ENCODE assay signal across 11 cellular contexts in genomic region chr11:116960916-116961315, GRCh38.
DNase-seq lines count a peak whose midpoint lies in the region; ATAC-seq and TF ChIP-seq lines count a peak whose summit lies in the region.
"Had no signal": no experiment of that assay in that cellular context is flagged by ENCODE, and none has a peak within 500 bp of the region (broad histone marks: within the 10 kb centered on the region; RNA-seq: fewer than 3 reads in every experiment).

No MANE protein-coding gene starts in this region.

- no peak overlapping the region for H3K4me3 ChIP-seq in breast epithelium
- H3K4me3 ChIP-seq in left lung, result no peak overlapping the region
- no peak overlapping the region for H3K4me3 ChIP-seq in effector memory CD4-positive, alpha-beta T cell (ENCODE audit: insufficient read depth, low read depth, low read length, poor library complexity, severe bottlenecking)

- intact Hi-C loops in breast epithelium (cut with DNase I; ENCODE audit: low total_unique reads) (no loop called here), left lung (cut with DNase I) (no loop called here)

- no peak overlapping the region for H3K27ac Mint-ChIP-seq in stimulated activated naive B cell treated with anti-CD40 and anti-IgM and Interleukin-4, amounts not matched to agents 10 μg/mL and 1 μg/mL and 100 μg/mL, for 72 hours
- H3K27ac Mint-ChIP-seq: activated CD4-positive, alpha-beta T cell treated with anti-CD3 and anti-CD28 coated beads, Interleukin-2, amount 10 ng/mL, durations not matched to agents 24 days and 14 days; natural killer cell had no signal

- peak; percentile 71 for DNase-seq in ACHN
- peak; percentile 93 for DNase-seq in HT1080 (ENCODE audit: low read depth)
- DNase-seq in breast epithelium (ENCODE audit: low spot score in 2 of 2), result peak in 1 of 2 donors; percentile 72
- no peak for DNase-seq in left lung
- DNase-seq in NCI-H187 treated with DMSO at 0.1 percent for 48 hours (lab: John Stamatoyannopoulos, UW), result no peak
- DNase-seq in stimulated activated naive B cell treated with anti-CD40 and anti-IgM and Interleukin-4, amounts not matched to agents 10 μg/mL and 1 μg/mL and 100 μg/mL, for 72 hours, result no peak
- no peak for DNase-seq in effector memory CD4-positive, alpha-beta T cell
- DNase-seq: activated CD4-positive, alpha-beta T cell treated with anti-CD3 and anti-CD28 coated beads, Interleukin-2, amount 10 ng/mL, durations not matched to agents 24 days and 14 days; natural killer cell had no signal

- ATAC-seq in left lung (peak; percentile 81), HG03460 (IDR thresholded peaks at IDR 0.05; ENCODE audit: unreplicated experiment) (no peak)
- no peak for ATAC-seq in stimulated activated naive B cell treated with anti-CD40 and anti-IgM and Interleukin-4, amounts not matched to agents 10 μg/mL and 1 μg/mL and 100 μg/mL, for 72 hours (replicated peaks)
- ATAC-seq: natural killer cell had no signal

- H3K27ac ChIP-seq in breast epithelium (peak overlapping the region; percentile 11 to 46), left lung (no peak overlapping the region)
- H3K27ac ChIP-seq in effector memory CD4-positive, alpha-beta T cell (ENCODE audit: insufficient read depth, low read length, poor library complexity, severe bottlenecking), result no peak overlapping the region
- H3K27ac ChIP-seq: C4-2B had no signal

- H3K27me3 ChIP-seq in breast epithelium, result no peaks in the 10 kb centered on the region
- H3K27me3 ChIP-seq in left lung, result no peaks in the 10 kb centered on the region
- H3K27me3 ChIP-seq in effector memory CD4-positive, alpha-beta T cell (replicated peaks; ENCODE audit: control insufficient read depth, insufficient read depth, low read length, poor library complexity, severe bottlenecking), result no peaks in the 10 kb centered on the region

- no peaks in the 10 kb centered on the region for H3K27me3 Mint-ChIP-seq in stimulated activated naive B cell treated with anti-CD40 and anti-IgM and Interleukin-4, amounts not matched to agents 10 μg/mL and 1 μg/mL and 100 μg/mL, for 72 hours
- H3K27me3 Mint-ChIP-seq: activated CD4-positive, alpha-beta T cell treated with anti-CD3 and anti-CD28 coated beads, Interleukin-2, amount 10 ng/mL, durations not matched to agents 24 days and 14 days had no signal

- H3K36me3 Mint-ChIP-seq in stimulated activated naive B cell treated with anti-CD40 and anti-IgM and Interleukin-4, amounts not matched to agents 10 μg/mL and 1 μg/mL and 100 μg/mL, for 72 hours, result peaks cover 9% of the 10 kb centered on the region in 2 donors
- H3K36me3 Mint-ChIP-seq: natural killer cell had no signal

- TF ChIP-seq POLR2A in breast epithelium (IDR thresholded peaks at IDR 0.05), result no peak

- peaks cover 28 to 54% of the 10 kb centered on the region in 2 donors for H3K4me1 Mint-ChIP-seq in stimulated activated naive B cell treated with anti-CD40 and anti-IgM and Interleukin-4, amounts not matched to agents 10 μg/mL and 1 μg/mL and 100 μg/mL, for 72 hours

- H3K9me3 ChIP-seq in breast epithelium (no peaks in the 10 kb centered on the region), left lung (no peaks in the 10 kb centered on the region)
- no peaks in the 10 kb centered on the region for H3K9me3 ChIP-seq in effector memory CD4-positive, alpha-beta T cell (ENCODE audit: control insufficient read depth, low read length)

- H3K36me3 ChIP-seq in breast epithelium (no peaks in the 10 kb centered on the region), left lung (peaks cover 0 to 8% of the 10 kb centered on the region in 2 donors)
- no peaks in the 10 kb centered on the region for H3K36me3 ChIP-seq in effector memory CD4-positive, alpha-beta T cell (ENCODE audit: control insufficient read depth, insufficient read depth, low read length)

- TF ChIP-seq CTCF in breast epithelium (IDR thresholded peaks at IDR 0.05) (no peak), left lung (IDR thresholded peaks at IDR 0.05) (no peak)

- in situ Hi-C loops in ACHN (cut with HindIII; ENCODE audit: low pct_ligation_motif_present, low pct_unique_long_range_greater_than_20kb, low sequenced_read_pairs), result no loop called here

- H3K9me3 Mint-ChIP-seq in stimulated activated naive B cell treated with anti-CD40 and anti-IgM and Interleukin-4, amounts not matched to agents 10 μg/mL and 1 μg/mL and 100 μg/mL, for 72 hours, result no peaks in the 10 kb centered on the region
- H3K9me3 Mint-ChIP-seq: activated CD4-positive, alpha-beta T cell treated with anti-CD3 and anti-CD28 coated beads, Interleukin-2, amount 10 ng/mL, durations not matched to agents 24 days and 14 days; natural killer cell had no signal

- H3K4me1 ChIP-seq in breast epithelium (peaks cover 3 to 9% of the 10 kb centered on the region in 2 donors), left lung (peaks cover 8 to 11% of the 10 kb centered on the region in 2 donors)
- peaks cover 5% of the 10 kb centered on the region for H3K4me1 ChIP-seq in effector memory CD4-positive, alpha-beta T cell (ENCODE audit: control insufficient read depth, insufficient read depth, low read length, poor library complexity, severe bottlenecking)

- no peak overlapping the region for H3K4me3 Mint-ChIP-seq in stimulated activated naive B cell treated with anti-CD40 and anti-IgM and Interleukin-4, amounts not matched to agents 10 μg/mL and 1 μg/mL and 100 μg/mL, for 72 hours
- H3K4me3 Mint-ChIP-seq: activated CD4-positive, alpha-beta T cell treated with anti-CD3 and anti-CD28 coated beads, Interleukin-2, amount 10 ng/mL, durations not matched to agents 24 days and 14 days; natural killer cell had no signal

Comparison
In these comparisons a context has a peak if more than half of its experiments do, and no peak if none do; other contexts are left out.
1. DNase-seq: peak in ACHN (single experiment) and HT1080 (single experiment); none in left lung (0 of 2), NCI-H187 treated with DMSO at 0.1 percent for 48 hours (single experiment), stimulated activated naive B cell treated with anti-CD40 and anti-IgM and Interleukin-4, amounts not matched to agents 10 μg/mL and 1 μg/mL and 100 μg/mL, for 72 hours (single experiment) and effector memory CD4-positive, alpha-beta T cell (0 of 3).
2. H3K27ac ChIP-seq: peak in breast epithelium (2 of 2); none in left lung (0 of 2) and effector memory CD4-positive, alpha-beta T cell (single experiment).